Comparison of ENCODE assay signal across 1 cellular context in genomic region chr3:125632597-125632996, GRCh38.
TF ChIP-seq lines count a peak whose summit lies in the region.

No MANE protein-coding gene starts in this region.

TF ChIP-seq in HCT116, 20 proteins besides CTCF, POLR2A, EP300 and RAD21:
- TF ChIP-seq CEBPB (IDR thresholded peaks at IDR 0.05; ENCODE audit: low read depth) (no peak), TCF7L2 (IDR thresholded peaks at IDR 0.05; ENCODE audit: borderline replicate concordance, extremely low read depth, insufficient read depth, insufficient read length) (no peak), POLR2AphosphoS5 (IDR thresholded peaks at IDR 0.05; ENCODE audit: low read depth, low read length) (no peak), EZH2phosphoT487 (IDR thresholded peaks at IDR 0.05; ENCODE audit: borderline replicate concordance) (no peak), ATF3 (IDR thresholded peaks at IDR 0.05) (no peak), ZNF274 (IDR thresholded peaks at IDR 0.05; ENCODE audit: low read depth, low read length) (no peak), ZFX (IDR thresholded peaks at IDR 0.05) (no peak)
- TF ChIP-seq, protein P1, sequence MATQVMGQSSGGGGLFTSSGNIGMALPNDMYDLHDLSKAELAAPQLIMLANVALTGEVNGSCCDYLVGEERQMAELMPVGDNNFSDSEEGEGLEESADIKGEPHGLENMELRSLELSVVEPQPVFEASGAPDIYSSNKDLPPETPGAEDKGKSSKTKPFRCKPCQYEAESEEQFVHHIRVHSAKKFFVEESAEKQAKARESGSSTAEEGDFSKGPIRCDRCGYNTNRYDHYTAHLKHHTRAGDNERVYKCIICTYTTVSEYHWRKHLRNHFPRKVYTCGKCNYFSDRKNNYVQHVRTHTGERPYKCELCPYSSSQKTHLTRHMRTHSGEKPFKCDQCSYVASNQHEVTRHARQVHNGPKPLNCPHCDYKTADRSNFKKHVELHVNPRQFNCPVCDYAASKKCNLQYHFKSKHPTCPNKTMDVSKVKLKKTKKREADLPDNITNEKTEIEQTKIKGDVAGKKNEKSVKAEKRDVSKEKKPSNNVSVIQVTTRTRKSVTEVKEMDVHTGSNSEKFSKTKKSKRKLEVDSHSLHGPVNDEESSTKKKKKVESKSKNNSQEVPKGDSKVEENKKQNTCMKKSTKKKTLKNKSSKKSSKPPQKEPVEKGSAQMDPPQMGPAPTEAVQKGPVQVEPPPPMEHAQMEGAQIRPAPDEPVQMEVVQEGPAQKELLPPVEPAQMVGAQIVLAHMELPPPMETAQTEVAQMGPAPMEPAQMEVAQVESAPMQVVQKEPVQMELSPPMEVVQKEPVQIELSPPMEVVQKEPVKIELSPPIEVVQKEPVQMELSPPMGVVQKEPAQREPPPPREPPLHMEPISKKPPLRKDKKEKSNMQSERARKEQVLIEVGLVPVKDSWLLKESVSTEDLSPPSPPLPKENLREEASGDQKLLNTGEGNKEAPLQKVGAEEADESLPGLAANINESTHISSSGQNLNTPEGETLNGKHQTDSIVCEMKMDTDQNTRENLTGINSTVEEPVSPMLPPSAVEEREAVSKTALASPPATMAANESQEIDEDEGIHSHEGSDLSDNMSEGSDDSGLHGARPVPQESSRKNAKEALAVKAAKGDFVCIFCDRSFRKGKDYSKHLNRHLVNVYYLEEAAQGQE (IDR thresholded peaks at IDR 0.05; ENCODE audit: low read depth) = no peak
TF ChIP-seq in HCT116: peak in this region for 0.
